Comparison of ENCODE assay signal across 8 cellular contexts in genomic region chr22:37817705-37818311, GRCh38. TPM values are rescaled to one million over a fixed set of nuclear protein-coding genes. Genes with fewer than 3 reads are reported as not detected.
A peak's percentile ranks its signal among the peaks of the same experiment; 100 is the strongest.
DNase-seq lines count a peak whose midpoint lies in the region; ATAC-seq and TF ChIP-seq lines count a peak whose summit lies in the region.

No MANE protein-coding gene starts in this region.

- WGBS in heart left ventricle, 4 donors: 2 to 4% (median 3%) methylated on average over 16 to 27 of the region's 27 CpGs

- peak overlapping the region in 10 of 12 donors; percentile 13 to 84 (median 64) for H3K27ac ChIP-seq in heart left ventricle
- H3K27ac ChIP-seq in tibial artery: peak overlapping the region in 1 of 2 donors; percentile 31

- H3K4me1 ChIP-seq in heart left ventricle: peaks cover 2 to 20% (median 18%) of the 10 kb centered on the region in 12 donors
- peaks cover 0 to 19% (median 16%) of the 10 kb centered on the region in 4 donors for H3K4me1 ChIP-seq in tibial artery

- no peak for TF ChIP-seq POLR2A in heart left ventricle (IDR thresholded peaks at IDR 0.05)

- TF ChIP-seq CTCF in GM12873 (IDR thresholded peaks at IDR 0.05; ENCODE audit: insufficient read depth, low read depth, low read length, missing control alignments) (peak; percentile 96), heart left ventricle (IDR thresholded peaks at IDR 0.05) (peak; percentile 92 to 99 (median 97)), tibial artery (IDR thresholded peaks at IDR 0.05) (peak; percentile 96 to 97)

- ATAC-seq in activated naive CD8-positive, alpha-beta T cell treated with anti-CD3 and anti-CD28 coated beads, Interleukin-2, amount 10 ng/mL, durations not matched to agents 7 days and 5 days (ENCODE audit: low read depth): peak; percentile 78
- ATAC-seq in heart left ventricle: peak; percentile 89 to 94 (median 92)
- no peak for ATAC-seq in HG02870 (IDR thresholded peaks at IDR 0.05; ENCODE audit: unreplicated experiment)

- H3K27me3 ChIP-seq in heart left ventricle: peaks cover 0 to 18% (median 5%) of the 10 kb centered on the region in 9 donors
- peaks cover 0 to 25% of the 10 kb centered on the region in 2 donors for H3K27me3 ChIP-seq in tibial artery

- no peak overlapping the region for H3K27ac Mint-ChIP-seq in activated naive CD8-positive, alpha-beta T cell treated with anti-CD3 and anti-CD28 coated beads, Interleukin-2, amount 10 ng/mL, durations not matched to agents 7 days and 5 days

- H3K27me3 Mint-ChIP-seq in activated naive CD8-positive, alpha-beta T cell treated with anti-CD3 and anti-CD28 coated beads, Interleukin-2, amount 10 ng/mL, durations not matched to agents 7 days and 5 days: peaks cover 29% of the 10 kb centered on the region

- H3K4me3 ChIP-seq in heart left ventricle: peak overlapping the region in 10 of 12 donors; percentile 23 to 62 (median 49)
- peak overlapping the region; percentile 40 to 51 for H3K4me3 ChIP-seq in tibial artery

- POLR2A ChIA-PET in activated naive CD8-positive, alpha-beta T cell treated with anti-CD3 and anti-CD28 coated beads, Interleukin-2, amount 10 ng/mL, durations not matched to agents 7 days and 5 days (lab: Charles Lee): interaction anchor here (0.7 to 1.3 kb wide), 4 partner anchors 10 to 46 kb away, joined by 3 read pairs; partner anchors contain the start of genes ANKRD54 and GCAT

- no peaks in the 10 kb centered on the region for H3K9me3 Mint-ChIP-seq in activated naive CD8-positive, alpha-beta T cell treated with anti-CD3 and anti-CD28 coated beads, Interleukin-2, amount 10 ng/mL, durations not matched to agents 7 days and 5 days

- H3K36me3 Mint-ChIP-seq in activated naive CD8-positive, alpha-beta T cell treated with anti-CD3 and anti-CD28 coated beads, Interleukin-2, amount 10 ng/mL, durations not matched to agents 7 days and 5 days: no peaks in the 10 kb centered on the region

- DNase-seq in M059J (ENCODE audit: low read depth) (peak; percentile 72), SKM-1 treated with dmso at 0.1 percent for 144 hours (lab: John Stamatoyannopoulos, UW; ENCODE audit: unreplicated experiment) (peak; percentile 73), heart left ventricle (peak; percentile 80 to 91 (median 86)), pons (ENCODE audit: low spot score) (peak; percentile 82), tibial artery (peak; percentile 82 to 90)
- peak; percentile 90 for DNase-seq in activated naive CD8-positive, alpha-beta T cell treated with anti-CD3 and anti-CD28 coated beads, Interleukin-2, amount 10 ng/mL, durations not matched to agents 7 days and 5 days

- H3K36me3 ChIP-seq in heart left ventricle (peaks cover 0 to 21% (median 8%) of the 10 kb centered on the region in 9 donors), tibial artery (peaks cover 0 to 35% (median 0%) of the 10 kb centered on the region in 3 donors)

- peaks cover 13% of the 10 kb centered on the region for H3K4me1 Mint-ChIP-seq in activated naive CD8-positive, alpha-beta T cell treated with anti-CD3 and anti-CD28 coated beads, Interleukin-2, amount 10 ng/mL, durations not matched to agents 7 days and 5 days

- peak overlapping the region; percentile 25 for H3K4me3 Mint-ChIP-seq in activated naive CD8-positive, alpha-beta T cell treated with anti-CD3 and anti-CD28 coated beads, Interleukin-2, amount 10 ng/mL, durations not matched to agents 7 days and 5 days

- H3K9me3 ChIP-seq in heart left ventricle (no peaks in the 10 kb centered on the region), tibial artery (no peaks in the 10 kb centered on the region)

- intact Hi-C loops in heart left ventricle (cut with DNase I): loop anchor here (1.0 to 10.0 kb wide), 8 partner anchors 45 to 149 kb away; no protein-coding TSS in a partner anchor
- intact Hi-C loops in tibial artery (cut with DNase I; ENCODE audit: low total_unique reads): loop anchor here (2.0 to 5.0 kb wide), 3 partner anchors 47 to 149 kb away; no protein-coding TSS in a partner anchor

RNA-seq across cellular contexts. Expression of gene GALR3, which starts 5.4 kb away (rescaled TPM):
- total RNA-seq in M059J (2014; rRNA removed; shearing (Covaris generic)): not detected in 2 replicates
- total RNA-seq in activated naive CD8-positive, alpha-beta T cell treated with anti-CD3 and anti-CD28 coated beads, Interleukin-2, amount 10 ng/mL, durations not matched to agents 7 days and 5 days: not detected
- not detected for total RNA-seq in heart left ventricle
- polyA plus RNA-seq in heart left ventricle: not detected

RNA-seq across cellular contexts. Expression of gene GCAT, which starts 10.1 kb away (rescaled TPM):
- 18.3 and 26.4 TPM in 2 replicates for total RNA-seq in M059J (2014; rRNA removed; shearing (Covaris generic))
- 10 to 100 TPM in 1 of 2 experiments, 1 to 10 TPM in 1; 9.8 to 10.1 TPM for total RNA-seq in activated naive CD8-positive, alpha-beta T cell treated with anti-CD3 and anti-CD28 coated beads, Interleukin-2, amount 10 ng/mL, durations not matched to agents 7 days and 5 days
- total RNA-seq in heart left ventricle: 10 to 100 TPM; 25.2 to 83.6 (median 39.7) TPM
- 10 to 100 TPM; 26.7 to 53.4 TPM for polyA plus RNA-seq in heart left ventricle

RNA-seq across cellular contexts. Expression of gene ANKRD54, which starts 26.3 kb away (rescaled TPM):
- 17.0 and 20.6 TPM in 2 replicates for total RNA-seq in M059J (2014; rRNA removed; shearing (Covaris generic))
- total RNA-seq in activated naive CD8-positive, alpha-beta T cell treated with anti-CD3 and anti-CD28 coated beads, Interleukin-2, amount 10 ng/mL, durations not matched to agents 7 days and 5 days: 10 to 100 TPM; 22.2 to 23.3 TPM
- total RNA-seq in heart left ventricle: 10 to 100 TPM; 11.6 to 44.6 (median 15.9) TPM
- 10 to 100 TPM; 15.7 to 20.4 TPM for polyA plus RNA-seq in heart left ventricle

RNA-seq across cellular contexts. Expression of gene EIF3L, which starts 31.4 kb away (rescaled TPM):
- total RNA-seq in M059J (2014; rRNA removed; shearing (Covaris generic)): 136 and 156 TPM in 2 replicates
- total RNA-seq in activated naive CD8-positive, alpha-beta T cell treated with anti-CD3 and anti-CD28 coated beads, Interleukin-2, amount 10 ng/mL, durations not matched to agents 7 days and 5 days: 100 to 1,000 TPM; 328 to 368 TPM
- total RNA-seq in heart left ventricle: 100 to 1,000 TPM; 237 to 456 (median 369) TPM
- 100 to 1,000 TPM; 111 to 284 TPM for polyA plus RNA-seq in heart left ventricle
